ENCODE assay signal across 7 cellular contexts in genomic region chr3:4656059-4656458, GRCh38.
DNase-seq lines count a peak whose midpoint lies in the region; ATAC-seq and TF ChIP-seq lines count a peak whose summit lies in the region.

No MANE protein-coding gene starts in this region.

- DNase-seq in NCI-H1694 treated with DMSO at 0.1 percent for 48 hours (lab: John Stamatoyannopoulos, UW) = peak; percentile 4
- peak in 53 of 56 donors; percentile 3 to 78 (median 32) for DNase-seq in amygdala (lab: John Stamatoyannopoulos, UW)
- DNase-seq in left ventricle myocardium superior = peak; percentile 60
- DNase-seq in sciatic nerve (ENCODE audit: low spot score) = peak; percentile 78
- DNase-seq in activated gamma-delta T cell treated with Interleukin-2 at 50 U/mL for 16 hours = no peak

- intact Hi-C loops in left ventricle myocardium superior (cut with micrococcal nuclease) = no loop called here
- intact Hi-C loops in sciatic nerve (cut with DNase I) = no loop called here

- peak; percentile 49; the same call in 1 of the 2 replicates for TF ChIP-seq CTCF in GM12875 (IDR thresholded peaks at IDR 0.05; ENCODE audit: borderline replicate concordance, insufficient read depth, low read depth, low read length)

- no peak overlapping the region for H3K4me3 ChIP-seq in GM12875 (ENCODE audit: low read depth, low read length)

- peak; percentile 87 for ATAC-seq in left ventricle myocardium superior
- peak; percentile 90 for ATAC-seq in sciatic nerve
- no peak for ATAC-seq in HG02970 (IDR thresholded peaks at IDR 0.05; ENCODE audit: low FRiP score, unreplicated experiment)
